8 cellular contexts compared by ENCODE assay signal in genomic region chrX:8743126-8743732, GRCh38. TPM values are rescaled to one million over a fixed set of nuclear protein-coding genes. Genes with fewer than 3 reads are reported as not detected.
DNase-seq lines count a peak whose midpoint lies in the region; ATAC-seq and TF ChIP-seq lines count a peak whose summit lies in the region.

No MANE protein-coding gene starts in this region.

- no peaks in the 10 kb centered on the region for H3K36me3 ChIP-seq in left ventricle myocardium inferior

- H3K4me3 ChIP-seq in left ventricle myocardium inferior, result no peak overlapping the region

- H3K36me3 Mint-ChIP-seq in CD4-positive, alpha-beta T cell (ENCODE audit: low read depth), result no peaks in the 10 kb centered on the region

- H3K9me3 Mint-ChIP-seq in CD4-positive, alpha-beta T cell, result no peaks in the 10 kb centered on the region

- H3K4me3 Mint-ChIP-seq in CD4-positive, alpha-beta T cell, result no peak overlapping the region

- TF ChIP-seq CTCF in CD4-positive, alpha-beta T cell (IDR thresholded peaks at IDR 0.05), result peak; percentile 71
- peak; percentile 64 for TF ChIP-seq CTCF in left ventricle myocardium inferior (IDR thresholded peaks at IDR 0.05; ENCODE audit: borderline replicate concordance)

- CTCF ChIA-PET in CD4-positive, alpha-beta T cell (lab: Charles Lee), result interaction anchor here (0.9 kb wide), 1 partner anchor 12 kb away, joined by 3 read pairs; no protein-coding TSS in a partner anchor

- intact Hi-C loops in CD4-positive, alpha-beta T cell (cut with DNase I, micrococcal nuclease), result loop anchor here (1.0 to 10.0 kb wide), 5 partner anchors 72 to 1376 kb away; no protein-coding TSS in a partner anchor
- intact Hi-C loops in left ventricle myocardium inferior (cut with micrococcal nuclease), result no loop called here

- no peaks in the 10 kb centered on the region for H3K27me3 ChIP-seq in CD4-positive, alpha-beta T cell (ENCODE audit: control insufficient read depth, insufficient read depth, low read length)
- no peaks in the 10 kb centered on the region for H3K27me3 ChIP-seq in left ventricle myocardium inferior (ENCODE audit: low read depth)

- peak; percentile 27 to 65 (median 50) for DNase-seq in CD4-positive, alpha-beta T cell
- DNase-seq in OCI-M1 (lab: John Stamatoyannopoulos, UW) (peak; percentile 59), left ventricle myocardium inferior (no peak), GOT3 (lab: John Stamatoyannopoulos, UW) (no peak)
- DNase-seq in activated T-helper 1 cell treated with anti-CD3 and anti-CD28 coated beads, Interleukin-2, amount 50 U/mL, for 16 hours (ENCODE audit: low read depth in 1 of 2, low spot score in 1 of 2), result peak; percentile 31 to 36
- DNase-seq in stimulated activated CD4-positive, alpha-beta T cell treated with anti-CD3 and anti-CD28 coated beads, Interleukin-1b, Interleukin-23, amount 100 ng/mL, for 4 hours (ENCODE audit: low read depth in 2 of 2), result peak; percentile 51 to 53

- H3K4me1 ChIP-seq in left ventricle myocardium inferior, result no peaks in the 10 kb centered on the region

- H3K4me1 Mint-ChIP-seq in CD4-positive, alpha-beta T cell (ENCODE audit: low read depth), result no peaks in the 10 kb centered on the region

- H3K27me3 Mint-ChIP-seq in CD4-positive, alpha-beta T cell, result peaks cover 11% of the 10 kb centered on the region

- POLR2A ChIA-PET in CD4-positive, alpha-beta T cell (lab: Charles Lee), result no interaction called here

- H3K27ac Mint-ChIP-seq in CD4-positive, alpha-beta T cell, result no peak overlapping the region

- ATAC-seq in CD4-positive, alpha-beta T cell (ENCODE audit: poor library complexity), result peak; percentile 46
- ATAC-seq in GM19351 (IDR thresholded peaks at IDR 0.05; ENCODE audit: unreplicated experiment) (peak; percentile 75), GM18520 (IDR thresholded peaks at IDR 0.05; ENCODE audit: unreplicated experiment) (no peak)

- H3K27ac ChIP-seq in CD4-positive, alpha-beta T cell (ENCODE audit: low read depth, low read length), result no peak overlapping the region
- H3K27ac ChIP-seq in left ventricle myocardium inferior (replicated peaks), result no peak overlapping the region

- no peaks in the 10 kb centered on the region for H3K9me3 ChIP-seq in CD4-positive, alpha-beta T cell (ENCODE audit: control insufficient read depth, low read length)
- H3K9me3 ChIP-seq in left ventricle myocardium inferior (replicated peaks), result no peaks in the 10 kb centered on the region

RNA-seq across cellular contexts. Expression of gene ANOS1, which starts 11.3 kb away (rescaled TPM):
- total RNA-seq in CD4-positive, alpha-beta T cell, result not detected
- 5.0 TPM for total RNA-seq in left ventricle myocardium inferior

RNA-seq across cellular contexts. Expression of gene FAM9A, which starts 58.0 kb away (rescaled TPM):
- total RNA-seq in CD4-positive, alpha-beta T cell, result not detected
- total RNA-seq in left ventricle myocardium inferior, result not detected

Comparison
In these comparisons a context has a peak if more than half of its experiments do, and no peak if none do; other contexts are left out.
1. DNase-seq: peak in CD4-positive, alpha-beta T cell (10 of 10), OCI-M1 (single experiment), activated T-helper 1 cell treated with anti-CD3 and anti-CD28 coated beads, Interleukin-2, amount 50 U/mL, for 16 hours (2 of 2) and stimulated activated CD4-positive, alpha-beta T cell treated with anti-CD3 and anti-CD28 coated beads, Interleukin-1b, Interleukin-23, amount 100 ng/mL, for 4 hours (2 of 2); none in left ventricle myocardium inferior (single experiment) and GOT3 (single experiment).